8 cellular contexts compared by ENCODE assay signal in the genomic region with DNA sequence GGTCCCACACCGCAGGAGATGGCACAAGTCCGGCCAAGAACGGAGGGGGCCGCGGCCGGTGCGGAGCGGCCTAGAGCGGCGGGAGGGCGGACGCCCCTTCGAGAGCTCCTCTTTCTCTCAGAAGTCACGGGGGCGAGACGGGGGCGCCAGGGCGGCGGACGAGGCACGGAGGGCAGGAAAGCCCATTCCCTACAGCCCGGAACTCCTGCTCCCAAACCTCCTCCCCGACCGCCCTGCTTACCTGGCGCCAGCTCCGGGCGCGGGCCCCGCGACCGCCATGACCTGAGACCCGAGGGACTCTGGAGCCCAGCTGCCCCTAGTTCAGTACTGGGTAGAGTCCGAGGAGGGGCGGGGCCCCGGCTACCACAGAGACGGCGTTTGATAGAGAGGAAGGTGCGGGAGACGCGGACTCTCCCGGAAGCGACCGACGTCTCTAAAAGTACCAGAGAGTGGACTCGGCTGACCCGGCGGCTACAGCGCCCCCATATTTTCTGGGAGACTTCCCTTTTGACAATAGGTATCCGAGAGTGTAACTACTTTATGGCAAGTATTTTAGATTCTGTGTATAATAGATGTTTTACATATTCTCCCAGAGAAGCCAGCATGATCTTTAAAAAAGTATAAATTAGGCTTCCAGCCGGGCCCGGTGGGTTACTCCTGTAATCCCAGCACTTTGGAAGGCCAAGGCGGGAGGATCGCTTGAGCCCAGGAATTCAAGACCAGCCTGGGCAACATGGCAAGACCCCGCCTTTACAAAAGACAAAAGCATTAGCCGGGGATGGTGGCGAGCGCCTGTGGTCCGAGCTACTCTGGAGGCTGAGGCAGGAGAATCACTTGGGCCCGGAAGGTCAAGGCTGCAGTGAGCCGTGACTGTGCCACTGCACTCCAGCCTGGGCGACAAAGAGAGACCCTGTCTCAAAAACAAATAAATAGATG. TPM values are rescaled to one million over a fixed set of nuclear protein-coding genes. Genes with fewer than 3 reads are reported as not detected.
DNase-seq lines count a peak whose midpoint lies in the region; ATAC-seq and TF ChIP-seq lines count a peak whose summit lies in the region.

A gene (minus strand): TSS at position 301 of the 936 bp plus-strand sequence. CDS start 22 bp downstream, at position 279.

- intact Hi-C loops in activated T-helper 2 cell treated with anti-CD3 and anti-CD28 coated beads, Interferon-gamma antibody, Interleukin-2, Interleukin-4, amounts not matched to agents 10 μg/mL and 5 μg/mL and 100 μg/mL, durations not matched to agents 14 hours and 24 hours and 36 hours (cut with micrococcal nuclease): no loop called here

- peaks cover 15% of the 10 kb centered on the region for H3K36me3 Mint-ChIP-seq in activated T-helper 2 cell treated with anti-CD3 and anti-CD28 coated beads, Interferon-gamma antibody, Interleukin-2, Interleukin-4, amounts not matched to agents 10 μg/mL and 5 μg/mL and 100 μg/mL, durations not matched to agents 14 hours and 24 hours and 36 hours (ENCODE audit: low read depth)
- H3K36me3 Mint-ChIP-seq in nephron (ENCODE audit: low read depth): peaks cover 17% of the 10 kb centered on the region
- peaks cover 14% of the 10 kb centered on the region for H3K36me3 Mint-ChIP-seq in stimulated activated naive CD8-positive, alpha-beta T cell treated with anti-CD3 and anti-CD28 coated beads, Interleukin-15, Interleukin-2, amounts not matched to agents 100 ng/mL and 50 ng/mL, for 24 hours (ENCODE audit: low read depth)

- peak within 1 kb of the TSS; percentile 77 for H3K4me3 ChIP-seq in RWPE2 (ENCODE audit: severe bottlenecking)

- peak within 1 kb of the TSS; percentile 98 for H3K4me3 Mint-ChIP-seq in activated T-helper 2 cell treated with anti-CD3 and anti-CD28 coated beads, Interferon-gamma antibody, Interleukin-2, Interleukin-4, amounts not matched to agents 10 μg/mL and 5 μg/mL and 100 μg/mL, durations not matched to agents 14 hours and 24 hours and 36 hours (ENCODE audit: low read depth)
- H3K4me3 Mint-ChIP-seq in nephron: peak within 1 kb of the TSS; percentile 91 to 98 (median 93)
- peak within 1 kb of the TSS; percentile 98 for H3K4me3 Mint-ChIP-seq in stimulated activated naive CD8-positive, alpha-beta T cell treated with anti-CD3 and anti-CD28 coated beads, Interleukin-15, Interleukin-2, amounts not matched to agents 100 ng/mL and 50 ng/mL, for 24 hours

- H3K4me1 Mint-ChIP-seq in activated T-helper 2 cell treated with anti-CD3 and anti-CD28 coated beads, Interferon-gamma antibody, Interleukin-2, Interleukin-4, amounts not matched to agents 10 μg/mL and 5 μg/mL and 100 μg/mL, durations not matched to agents 14 hours and 24 hours and 36 hours (ENCODE audit: low read depth): peaks cover 14% of the 10 kb centered on the region
- H3K4me1 Mint-ChIP-seq in nephron: peaks cover 16% of the 10 kb centered on the region
- H3K4me1 Mint-ChIP-seq in stimulated activated naive CD8-positive, alpha-beta T cell treated with anti-CD3 and anti-CD28 coated beads, Interleukin-15, Interleukin-2, amounts not matched to agents 100 ng/mL and 50 ng/mL, for 24 hours (ENCODE audit: low read depth): peaks cover 32% of the 10 kb centered on the region

- peak within 1 kb of the TSS; percentile 95 for H3K27ac Mint-ChIP-seq in activated T-helper 2 cell treated with anti-CD3 and anti-CD28 coated beads, Interferon-gamma antibody, Interleukin-2, Interleukin-4, amounts not matched to agents 10 μg/mL and 5 μg/mL and 100 μg/mL, durations not matched to agents 14 hours and 24 hours and 36 hours
- peak within 1 kb of the TSS; percentile 90 to 94 (median 92) for H3K27ac Mint-ChIP-seq in nephron
- peak within 1 kb of the TSS; percentile 95 for H3K27ac Mint-ChIP-seq in stimulated activated naive CD8-positive, alpha-beta T cell treated with anti-CD3 and anti-CD28 coated beads, Interleukin-15, Interleukin-2, amounts not matched to agents 100 ng/mL and 50 ng/mL, for 24 hours

- DNase-seq in ELR (ENCODE audit: low read depth): peak; percentile 96
- DNase-seq in GOT3 (lab: John Stamatoyannopoulos, UW): peak; percentile 50
- DNase-seq in RWPE2 (ENCODE audit: low spot score): peak; percentile 96
- DNase-seq in activated T-helper 2 cell treated with anti-CD3 and anti-CD28 coated beads, Interferon-gamma antibody, Interleukin-2, Interleukin-4, amounts not matched to agents 10 μg/mL and 5 μg/mL and 100 μg/mL, durations not matched to agents 14 hours and 24 hours and 36 hours (ENCODE audit: low spot score): peak; percentile 77
- peak; percentile 89 for DNase-seq in fibroblast of peridontal ligament (ENCODE audit: extremely low read depth)

- peak; percentile 71 for TF ChIP-seq CTCF in LNCAP (IDR thresholded peaks at IDR 0.05)
- TF ChIP-seq CTCF in RWPE2 (IDR thresholded peaks at IDR 0.05; ENCODE audit: poor library complexity, severe bottlenecking): peak; percentile 95
- peak in 2 of 3 experiments; percentile 11 to 42 for TF ChIP-seq CTCF in nephron (IDR thresholded peaks at IDR 0.05; ENCODE audit: unreplicated experiment in 3 of 3)

- ATAC-seq in RWPE2 (ENCODE audit: low read depth): peak; percentile 99

- no peaks in the 10 kb centered on the region for H3K9me3 ChIP-seq in RWPE2 (ENCODE audit: severe bottlenecking)

- H3K4me1 ChIP-seq in RWPE2 (ENCODE audit: insufficient read depth, poor library complexity, severe bottlenecking): peaks cover 4% of the 10 kb centered on the region

- H3K27me3 Mint-ChIP-seq in activated T-helper 2 cell treated with anti-CD3 and anti-CD28 coated beads, Interferon-gamma antibody, Interleukin-2, Interleukin-4, amounts not matched to agents 10 μg/mL and 5 μg/mL and 100 μg/mL, durations not matched to agents 14 hours and 24 hours and 36 hours (ENCODE audit: low read depth): no peaks in the 10 kb centered on the region
- H3K27me3 Mint-ChIP-seq in nephron (ENCODE audit: low read depth): no peaks in the 10 kb centered on the region
- no peaks in the 10 kb centered on the region for H3K27me3 Mint-ChIP-seq in stimulated activated naive CD8-positive, alpha-beta T cell treated with anti-CD3 and anti-CD28 coated beads, Interleukin-15, Interleukin-2, amounts not matched to agents 100 ng/mL and 50 ng/mL, for 24 hours

- no peaks in the 10 kb centered on the region for H3K27me3 ChIP-seq in RWPE2 (ENCODE audit: insufficient read depth, poor library complexity, severe bottlenecking)

- no peaks in the 10 kb centered on the region for H3K9me3 Mint-ChIP-seq in activated T-helper 2 cell treated with anti-CD3 and anti-CD28 coated beads, Interferon-gamma antibody, Interleukin-2, Interleukin-4, amounts not matched to agents 10 μg/mL and 5 μg/mL and 100 μg/mL, durations not matched to agents 14 hours and 24 hours and 36 hours
- H3K9me3 Mint-ChIP-seq in nephron: no peaks in the 10 kb centered on the region
- no peaks in the 10 kb centered on the region for H3K9me3 Mint-ChIP-seq in stimulated activated naive CD8-positive, alpha-beta T cell treated with anti-CD3 and anti-CD28 coated beads, Interleukin-15, Interleukin-2, amounts not matched to agents 100 ng/mL and 50 ng/mL, for 24 hours

- peaks cover 19% of the 10 kb centered on the region for H3K36me3 ChIP-seq in RWPE2 (ENCODE audit: low read depth)

- H3K27ac ChIP-seq in RWPE2 (ENCODE audit: poor library complexity, severe bottlenecking): peak within 1 kb of the TSS; percentile 52

RNA-seq across cellular contexts. Expression of the gene that starts here (rescaled TPM):
- 46.2 and 48.5 TPM in 2 replicates for total RNA-seq in activated T-helper 2 cell treated with anti-CD3 and anti-CD28 coated beads, Interferon-gamma antibody, Interleukin-2, Interleukin-4, amounts not matched to agents 10 μg/mL and 5 μg/mL and 100 μg/mL, durations not matched to agents 14 hours and 24 hours and 36 hours

Comparison
In these comparisons a context has a peak if more than half of its experiments do, and no peak if none do; other contexts are left out.
1. Peak in every context shown above with its lines: DNase-seq, ATAC-seq, H3K4me3 ChIP-seq and H3K27ac ChIP-seq.
2. CTCF ChIP-seq: peak in every context shown above with its lines; median percentile 95 in RWPE2; 71 in LNCAP; 26 in nephron.